28 cellular contexts compared by ENCODE assay signal in genomic region chr13:26015276-26015934, GRCh38. TPM values are rescaled to one million over a fixed set of nuclear protein-coding genes. Genes with fewer than 3 reads are reported as not detected.
"Had no signal": no experiment of that assay in that cellular context is flagged by ENCODE, and none has a peak within 500 bp of the region (broad histone marks: within the 10 kb centered on the region; RNA-seq: fewer than 3 reads in every experiment).

No MANE protein-coding gene starts in this region.

- H3K4me2 ChIP-seq: SK-N-SH, smooth muscle cell had no signal

- H3K4me3 ChIP-seq: body of pancreas, gastroesophageal sphincter, mucosa of descending colon, right lobe of liver, smooth muscle cell had no signal

- H3K4me1 Mint-ChIP-seq: activated CD8-positive, alpha-beta memory T cell treated with anti-CD3 and anti-CD28 coated beads, Interleukin-2, amount 10 ng/mL, durations not matched to agents 7 days and 5 days had no signal

- H3K27ac Mint-ChIP-seq: activated CD8-positive, alpha-beta memory T cell treated with anti-CD3 and anti-CD28 coated beads, Interleukin-2, amount 10 ng/mL, durations not matched to agents 7 days and 5 days; activated naive CD4-positive, alpha-beta T cell treated with anti-CD3 and anti-CD28 coated beads, Interleukin-2, amount 10 ng/mL, durations not matched to agents 7 days and 5 days; activated T-helper 2 cell treated with anti-CD3 and anti-CD28 coated beads, Interferon-gamma antibody, Interleukin-2, Interleukin-4, amounts not matched to agents 10 μg/mL and 5 μg/mL and 100 μg/mL, durations not matched to agents 14 hours and 24 hours and 36 hours; dendritic cell treated with granulocyte-macrophage colony-stimulating factor and Interleukin-4, amounts not matched to agents 40 ng/mL and 50 ng/mL, for 4 days; effector memory CD8-positive, alpha-beta T cell; natural killer cell; progenitor cell of endocrine pancreas had no signal

- H3K9me3 Mint-ChIP-seq: activated naive CD4-positive, alpha-beta T cell treated with anti-CD3 and anti-CD28 coated beads, Interleukin-2, amount 10 ng/mL, durations not matched to agents 7 days and 5 days; activated T-helper 2 cell treated with anti-CD3 and anti-CD28 coated beads, Interferon-gamma antibody, Interleukin-2, Interleukin-4, amounts not matched to agents 10 μg/mL and 5 μg/mL and 100 μg/mL, durations not matched to agents 14 hours and 24 hours and 36 hours; dendritic cell treated with granulocyte-macrophage colony-stimulating factor and Interleukin-4, amounts not matched to agents 40 ng/mL and 50 ng/mL, for 4 days; effector memory CD8-positive, alpha-beta T cell; natural killer cell had no signal

- H3K27me3 ChIP-seq: body of pancreas, right lobe of liver had no signal

- DNase-seq: activated CD4-positive, alpha-beta T cell treated with anti-CD3 and anti-CD28 coated beads, Interleukin-2, amount 50 U/mL, for 48 hours; activated CD8-positive, alpha-beta memory T cell treated with anti-CD3 and anti-CD28 coated beads, Interleukin-2, amount 10 ng/mL, durations not matched to agents 7 days and 5 days; activated naive CD4-positive, alpha-beta T cell treated with anti-CD3 and anti-CD28 coated beads, Interleukin-2, amount 10 ng/mL, durations not matched to agents 7 days and 5 days; activated T-cell treated with anti-CD3 and anti-CD28 coated beads, Interleukin-2, amount 50 U/mL, for 1 hour; amniotic stem cell; body of pancreas; cerebellar nuclear complex; effector memory CD8-positive, alpha-beta T cell; erythroblast; mammary epithelial cell; mucosa of descending colon; natural killer cell; right lobe of liver; SK-N-SH; stimulated activated CD4-positive, alpha-beta T cell treated with anti-CD3 and anti-CD28 coated beads, Interleukin-4, amount 100 ng/mL, for 4 hours; stimulated activated CD8-positive, alpha-beta memory T cell treated with anti-CD3 and anti-CD28 coated beads, Interleukin-4, amount 100 ng/mL, for 48 hours; stimulated activated naive CD4-positive, alpha-beta T cell treated with Interleukin-2 at 50 U/mL for 16 hours; substantia nigra; T-helper 1 cell; trophoblast cell had no signal

- ATAC-seq: activated CD8-positive, alpha-beta memory T cell treated with anti-CD3 and anti-CD28 coated beads, Interleukin-2, amount 10 ng/mL, durations not matched to agents 7 days and 5 days; body of pancreas; effector memory CD8-positive, alpha-beta T cell; gastroesophageal sphincter; left lobe of liver; mucosa of descending colon; natural killer cell; right lobe of liver had no signal

- H3K4me3 Mint-ChIP-seq: activated CD8-positive, alpha-beta memory T cell treated with anti-CD3 and anti-CD28 coated beads, Interleukin-2, amount 10 ng/mL, durations not matched to agents 7 days and 5 days; activated naive CD4-positive, alpha-beta T cell treated with anti-CD3 and anti-CD28 coated beads, Interleukin-2, amount 10 ng/mL, durations not matched to agents 7 days and 5 days; dendritic cell treated with granulocyte-macrophage colony-stimulating factor and Interleukin-4, amounts not matched to agents 40 ng/mL and 50 ng/mL, for 4 days; effector memory CD8-positive, alpha-beta T cell; natural killer cell had no signal

- H3K4me1 ChIP-seq: right lobe of liver had no signal

- H3K9me3 ChIP-seq: body of pancreas, gastroesophageal sphincter, mucosa of descending colon, right lobe of liver, SK-N-SH had no signal

- FAIRE-seq: islet of Langerhans had no signal

- H3K9ac ChIP-seq: SK-N-SH had no signal

- H3K27ac ChIP-seq: body of pancreas, gastroesophageal sphincter, right lobe of liver, VCaP had no signal

- H3K36me3 Mint-ChIP-seq: activated naive CD4-positive, alpha-beta T cell treated with anti-CD3 and anti-CD28 coated beads, Interleukin-2, amount 10 ng/mL, durations not matched to agents 7 days and 5 days; natural killer cell had no signal

- H3K27me3 Mint-ChIP-seq: activated CD8-positive, alpha-beta memory T cell treated with anti-CD3 and anti-CD28 coated beads, Interleukin-2, amount 10 ng/mL, durations not matched to agents 7 days and 5 days had no signal

- H3K36me3 ChIP-seq: gastroesophageal sphincter, right lobe of liver had no signal

RNA-seq across cellular contexts. Expression of gene SHISA2, which starts 36.4 kb away (rescaled TPM):
- total RNA-seq: left lobe of liver had no signal
- polyA plus RNA-seq: SK-N-SH had no signal
